17 cellular contexts compared by ENCODE assay signal in the genomic region with DNA sequence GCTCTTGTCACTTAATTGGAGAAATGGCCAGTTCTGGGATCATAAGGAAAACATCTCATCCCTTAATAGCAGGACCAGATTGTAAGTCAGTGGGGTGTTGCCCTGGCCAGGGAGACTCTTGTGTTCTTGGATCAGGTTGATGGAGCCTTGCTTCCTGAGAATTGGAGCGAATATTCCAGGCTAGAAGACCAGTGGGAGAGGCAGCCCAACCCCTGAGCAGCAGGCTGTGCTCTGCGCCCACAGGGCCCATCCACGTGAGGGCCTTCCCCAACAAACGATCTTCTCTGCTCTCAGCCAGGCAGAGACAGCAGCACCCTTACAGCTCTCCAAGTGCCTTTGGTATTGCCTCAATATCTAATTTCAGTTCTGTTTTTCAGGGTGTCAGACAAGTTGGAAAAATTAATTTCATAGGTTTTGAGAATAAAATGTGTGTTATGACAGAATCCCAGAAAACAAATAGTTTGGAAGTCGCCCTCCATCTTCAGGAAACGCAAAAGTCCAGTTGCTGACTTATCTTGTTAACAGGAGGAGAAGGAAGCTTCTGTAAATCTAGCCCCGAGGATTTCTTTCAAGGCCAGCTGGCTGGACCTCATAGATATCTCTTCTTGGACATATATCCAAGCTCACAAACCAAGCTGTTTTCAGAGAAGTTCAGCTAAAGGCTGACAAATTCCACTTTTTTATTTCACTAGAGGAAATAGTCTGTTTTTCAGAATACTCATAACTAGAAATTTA.
A peak's percentile ranks its signal among the peaks of the same experiment; 100 is the strongest.
DNase-seq lines count a peak whose midpoint lies in the region; ATAC-seq and TF ChIP-seq lines count a peak whose summit lies in the region.
"Had no signal": no experiment of that assay in that cellular context is flagged by ENCODE, and none has a peak within 500 bp of the region (broad histone marks: within the 10 kb centered on the region; RNA-seq: fewer than 3 reads in every experiment).

No MANE protein-coding gene starts in this region.

- H3K4me1 Mint-ChIP-seq in WTC11 = peaks cover 9% of the 10 kb centered on the region
- H3K4me1 Mint-ChIP-seq: activated CD8-positive, alpha-beta memory T cell treated with anti-CD3 and anti-CD28 coated beads, Interleukin-2, amount 10 ng/mL, durations not matched to agents 7 days and 5 days had no signal

- H3K9ac ChIP-seq in muscle layer of colon (ENCODE audit: low read length) = no peak overlapping the region

- POLR2A ChIA-PET in WTC11 (lab: Charles Lee) = no interaction called here

- TF ChIP-seq POLR2A in gastroesophageal sphincter (IDR thresholded peaks at IDR 0.05) = no peak

- H3K27ac Mint-ChIP-seq in WTC11 = peak overlapping the region; percentile 7; the same call in 1 of the 2 replicates
- H3K27ac Mint-ChIP-seq: activated CD8-positive, alpha-beta memory T cell treated with anti-CD3 and anti-CD28 coated beads, Interleukin-2, amount 10 ng/mL, durations not matched to agents 7 days and 5 days had no signal

- ATAC-seq in WTC11 = no peak
- peak; percentile 48 for ATAC-seq in gastroesophageal sphincter
- no peak for ATAC-seq in HG03520 (IDR thresholded peaks at IDR 0.05; ENCODE audit: unreplicated experiment)
- ATAC-seq: activated CD8-positive, alpha-beta memory T cell treated with anti-CD3 and anti-CD28 coated beads, Interleukin-2, amount 10 ng/mL, durations not matched to agents 7 days and 5 days had no signal

- H3K4me1 ChIP-seq in gastroesophageal sphincter (peaks cover 0 to 15% (median 0%) of the 10 kb centered on the region in 3 donors), muscle layer of colon (ENCODE audit: insufficient read depth, low read length) (peaks cover 39% of the 10 kb centered on the region), tibial artery (no peaks in the 10 kb centered on the region)
- H3K4me1 ChIP-seq: colonic mucosa had no signal

- CTCF ChIA-PET in WTC11 (lab: Charles Lee) = interaction anchor here (1.2 kb wide), 2 partner anchors 26 to 230 kb away, joined by 3 read pairs; no protein-coding TSS in a partner anchor

- H3K9me3 ChIP-seq in gastroesophageal sphincter (no peaks in the 10 kb centered on the region), muscle layer of colon (ENCODE audit: low read length) (no peaks in the 10 kb centered on the region), tibial artery (no peaks in the 10 kb centered on the region)
- H3K9me3 ChIP-seq: colonic mucosa, SJSA1 had no signal

- WGBS in gastroesophageal sphincter (ENCODE audit: low coverage in 1 of 2), 2 donors = 57 to 68% methylated on average over 6 to 7 of the region's 7 CpGs

- H3K36me3 ChIP-seq in gastroesophageal sphincter = no peaks in the 10 kb centered on the region
- H3K36me3 ChIP-seq in muscle layer of colon (ENCODE audit: insufficient read depth, low read length) = no peaks in the 10 kb centered on the region
- H3K36me3 ChIP-seq in tibial artery = no peaks in the 10 kb centered on the region
- H3K36me3 ChIP-seq: colonic mucosa, SJSA1 had no signal

- no peak for DNase-seq in WTC11 (ENCODE audit: low spot score)
- peak in 1 of 2 donors; percentile 48 for DNase-seq in tibial artery
- DNase-seq in NCI-H345 treated with DMSO at 0.1 percent for 48 hours (lab: John Stamatoyannopoulos, UW; ENCODE audit: unreplicated experiment) = no peak
- DNase-seq in SIG-M5 treated with dmso at 0.1 percent for 504 hours (lab: John Stamatoyannopoulos, UW; ENCODE audit: unreplicated experiment) = no peak
- DNase-seq: activated CD4-positive, CD25-positive, alpha-beta regulatory T cell treated with anti-CD3 and anti-CD28 coated beads, Interleukin-2, amount 50 U/mL, for 72 hours; activated CD8-positive, alpha-beta memory T cell treated with anti-CD3 and anti-CD28 coated beads, Interleukin-2, amount 10 ng/mL, durations not matched to agents 7 days and 5 days; activated effector memory CD4-positive, alpha-beta T cell treated with Interleukin-2 at 50 U/mL for 16 hours; colonic mucosa; DND-41; NCI-H2029 treated with DMSO at 0.1 percent for 48 hours; NCI-H524; stimulated activated naive CD4-positive, alpha-beta T cell treated with Interleukin-2 at 50 U/mL for 16 hours had no signal

- peak overlapping the region in 3 of 4 donors; percentile 44 to 65 (median 50) for H3K27ac ChIP-seq in gastroesophageal sphincter
- H3K27ac ChIP-seq in muscle layer of colon (ENCODE audit: low read depth, low read length) = peak overlapping the region; percentile 49
- H3K27ac ChIP-seq in tibial artery = peak overlapping the region; percentile 10 to 48
- H3K27ac ChIP-seq: colonic mucosa, SJSA1 had no signal

- H3K27me3 Mint-ChIP-seq in WTC11 (ENCODE audit: low read depth) = peaks cover 15% of the 10 kb centered on the region

- H3K9me3 Mint-ChIP-seq in WTC11 = peaks cover 15% of the 10 kb centered on the region

- TF ChIP-seq CTCF in WTC11 (IDR thresholded peaks at IDR 0.05) = no peak
- no peak for TF ChIP-seq CTCF in gastroesophageal sphincter (IDR thresholded peaks at IDR 0.05)
- TF ChIP-seq CTCF in tibial artery (IDR thresholded peaks at IDR 0.05) = no peak

- H3K27me3 ChIP-seq in gastroesophageal sphincter (no peaks in the 10 kb centered on the region), muscle layer of colon (ENCODE audit: control insufficient read depth in 1 of 2, insufficient read depth in 2 of 2, low read length in 2 of 2) (no peaks in the 10 kb centered on the region), tibial artery (no peaks in the 10 kb centered on the region)
- H3K27me3 ChIP-seq: colonic mucosa, SJSA1 had no signal

- no peak overlapping the region for H3K4me3 ChIP-seq in gastroesophageal sphincter
- H3K4me3 ChIP-seq in muscle layer of colon (ENCODE audit: low read depth in 1 of 2, low read length in 2 of 2) = no peak overlapping the region
- H3K4me3 ChIP-seq in tibial artery = no peak overlapping the region
- H3K4me3 ChIP-seq: colonic mucosa, SJSA1 had no signal

- H3K4me3 Mint-ChIP-seq in WTC11 = no peak overlapping the region
- H3K4me3 Mint-ChIP-seq: activated CD8-positive, alpha-beta memory T cell treated with anti-CD3 and anti-CD28 coated beads, Interleukin-2, amount 10 ng/mL, durations not matched to agents 7 days and 5 days; nephron progenitor cell had no signal

- H3K36me3 Mint-ChIP-seq in WTC11 = peaks cover 11% of the 10 kb centered on the region
- H3K36me3 Mint-ChIP-seq: activated CD8-positive, alpha-beta memory T cell treated with anti-CD3 and anti-CD28 coated beads, Interleukin-2, amount 10 ng/mL, durations not matched to agents 7 days and 5 days had no signal

- no peak for TF ChIP-seq EP300 in gastroesophageal sphincter (IDR thresholded peaks at IDR 0.05)

- intact Hi-C loops in tibial artery (cut with DNase I; ENCODE audit: low total_unique reads) = no loop called here

TF ChIP-seq in WTC11, 78 proteins besides CTCF, POLR2A, EP300 and RAD21 (continues in another document):
- TF ChIP-seq, protein P1, sequence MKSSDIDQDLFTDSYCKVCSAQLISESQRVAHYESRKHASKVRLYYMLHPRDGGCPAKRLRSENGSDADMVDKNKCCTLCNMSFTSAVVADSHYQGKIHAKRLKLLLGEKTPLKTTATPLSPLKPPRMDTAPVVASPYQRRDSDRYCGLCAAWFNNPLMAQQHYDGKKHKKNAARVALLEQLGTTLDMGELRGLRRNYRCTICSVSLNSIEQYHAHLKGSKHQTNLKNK (CRISPR knock-in tag; IDR thresholded peaks at IDR 0.05) = no peak
- TF ChIP-seq, protein P2, sequence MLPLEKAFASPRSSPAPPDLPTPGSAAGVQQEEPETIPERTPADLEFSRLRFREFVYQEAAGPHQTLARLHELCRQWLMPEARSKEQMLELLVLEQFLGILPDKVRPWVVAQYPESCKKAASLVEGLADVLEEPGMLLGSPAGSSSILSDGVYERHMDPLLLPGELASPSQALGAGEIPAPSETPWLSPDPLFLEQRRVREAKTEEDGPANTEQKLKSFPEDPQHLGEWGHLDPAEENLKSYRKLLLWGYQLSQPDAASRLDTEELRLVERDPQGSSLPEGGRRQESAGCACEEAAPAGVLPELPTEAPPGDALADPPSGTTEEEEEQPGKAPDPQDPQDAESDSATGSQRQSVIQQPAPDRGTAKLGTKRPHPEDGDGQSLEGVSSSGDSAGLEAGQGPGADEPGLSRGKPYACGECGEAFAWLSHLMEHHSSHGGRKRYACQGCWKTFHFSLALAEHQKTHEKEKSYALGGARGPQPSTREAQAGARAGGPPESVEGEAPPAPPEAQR (CRISPR knock-in tag; IDR thresholded peaks at IDR 0.05) = no peak
- TF ChIP-seq, protein P3, sequence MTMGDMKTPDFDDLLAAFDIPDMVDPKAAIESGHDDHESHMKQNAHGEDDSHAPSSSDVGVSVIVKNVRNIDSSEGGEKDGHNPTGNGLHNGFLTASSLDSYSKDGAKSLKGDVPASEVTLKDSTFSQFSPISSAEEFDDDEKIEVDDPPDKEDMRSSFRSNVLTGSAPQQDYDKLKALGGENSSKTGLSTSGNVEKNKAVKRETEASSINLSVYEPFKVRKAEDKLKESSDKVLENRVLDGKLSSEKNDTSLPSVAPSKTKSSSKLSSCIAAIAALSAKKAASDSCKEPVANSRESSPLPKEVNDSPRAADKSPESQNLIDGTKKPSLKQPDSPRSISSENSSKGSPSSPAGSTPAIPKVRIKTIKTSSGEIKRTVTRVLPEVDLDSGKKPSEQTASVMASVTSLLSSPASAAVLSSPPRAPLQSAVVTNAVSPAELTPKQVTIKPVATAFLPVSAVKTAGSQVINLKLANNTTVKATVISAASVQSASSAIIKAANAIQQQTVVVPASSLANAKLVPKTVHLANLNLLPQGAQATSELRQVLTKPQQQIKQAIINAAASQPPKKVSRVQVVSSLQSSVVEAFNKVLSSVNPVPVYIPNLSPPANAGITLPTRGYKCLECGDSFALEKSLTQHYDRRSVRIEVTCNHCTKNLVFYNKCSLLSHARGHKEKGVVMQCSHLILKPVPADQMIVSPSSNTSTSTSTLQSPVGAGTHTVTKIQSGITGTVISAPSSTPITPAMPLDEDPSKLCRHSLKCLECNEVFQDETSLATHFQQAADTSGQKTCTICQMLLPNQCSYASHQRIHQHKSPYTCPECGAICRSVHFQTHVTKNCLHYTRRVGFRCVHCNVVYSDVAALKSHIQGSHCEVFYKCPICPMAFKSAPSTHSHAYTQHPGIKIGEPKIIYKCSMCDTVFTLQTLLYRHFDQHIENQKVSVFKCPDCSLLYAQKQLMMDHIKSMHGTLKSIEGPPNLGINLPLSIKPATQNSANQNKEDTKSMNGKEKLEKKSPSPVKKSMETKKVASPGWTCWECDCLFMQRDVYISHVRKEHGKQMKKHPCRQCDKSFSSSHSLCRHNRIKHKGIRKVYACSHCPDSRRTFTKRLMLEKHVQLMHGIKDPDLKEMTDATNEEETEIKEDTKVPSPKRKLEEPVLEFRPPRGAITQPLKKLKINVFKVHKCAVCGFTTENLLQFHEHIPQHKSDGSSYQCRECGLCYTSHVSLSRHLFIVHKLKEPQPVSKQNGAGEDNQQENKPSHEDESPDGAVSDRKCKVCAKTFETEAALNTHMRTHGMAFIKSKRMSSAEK (CRISPR knock-in tag; IDR thresholded peaks at IDR 0.05; ENCODE audit: borderline replicate concordance) = no peak
- no peak for TF ChIP-seq ZNF138 (CRISPR knock-in tag; conservative IDR thresholded peaks at IDR 0.05)
